Comparison of ENCODE assay signal across 9 cellular contexts in genomic region chr10:97279121-97279815, GRCh38. TPM values are rescaled to one million over a fixed set of nuclear protein-coding genes. Genes with fewer than 3 reads are reported as not detected.
DNase-seq lines count a peak whose midpoint lies in the region; TF ChIP-seq lines count a peak whose summit lies in the region.
"Had no signal": no experiment of that assay in that cellular context is flagged by ENCODE, and none has a peak within 500 bp of the region (broad histone marks: within the 10 kb centered on the region; RNA-seq: fewer than 3 reads in every experiment).

No MANE protein-coding gene starts in this region.

- H3K4me3 ChIP-seq in esophagus squamous epithelium (no peak overlapping the region), trophoblast cell (ENCODE audit: low read depth, low read length) (no peak overlapping the region), Caco-2 (ENCODE audit: low read depth, low read length) (no peak overlapping the region)

- no peak overlapping the region for H3K9ac ChIP-seq in trophoblast cell (ENCODE audit: low read length)

- BruUV-seq in Caco-2 (replicated peaks; lab: Mats Ljungman, UMichigan), result no TSS peak

- H4K12ac ChIP-seq in trophoblast cell (ENCODE audit: low read depth, low read length), result no peak overlapping the region

- H4K8ac ChIP-seq in trophoblast cell (ENCODE audit: low read depth, low read length), result no peak overlapping the region

- H3K27ac Mint-ChIP-seq in Caco-2 (ENCODE audit: unreplicated experiment), result no peak overlapping the region
- H3K27ac Mint-ChIP-seq in activated T-helper 1 cell treated with anti-CD3 and anti-CD28 coated beads, Interleukin-12 subunit alpha, Interleukin-12 subunit beta, Interleukin-2, Interleukin-4 antibody, amounts not matched to agents 30 ng/mL and 10 ng/mL and 1 ng/mL, durations not matched to agents 14 hours and 24 hours and 36 hours, result no peak overlapping the region
- H3K27ac Mint-ChIP-seq: endodermal cell had no signal

- no peak overlapping the region for H3K14ac ChIP-seq in trophoblast cell (ENCODE audit: low read length)

- H3K27me3 Mint-ChIP-seq in Caco-2 (ENCODE audit: insufficient read depth, unreplicated experiment), result no peaks in the 10 kb centered on the region
- no peaks in the 10 kb centered on the region for H3K27me3 Mint-ChIP-seq in activated T-helper 1 cell treated with anti-CD3 and anti-CD28 coated beads, Interleukin-12 subunit alpha, Interleukin-12 subunit beta, Interleukin-2, Interleukin-4 antibody, amounts not matched to agents 30 ng/mL and 10 ng/mL and 1 ng/mL, durations not matched to agents 14 hours and 24 hours and 36 hours (ENCODE audit: insufficient read depth)

- H3K27ac ChIP-seq in esophagus squamous epithelium (peak overlapping the region; percentile 15 to 57 (median 40)), trophoblast cell (ENCODE audit: low read depth, low read length) (no peak overlapping the region)

- H3K4me1 Mint-ChIP-seq in Caco-2 (ENCODE audit: low read depth, unreplicated experiment), result no peaks in the 10 kb centered on the region
- H3K4me1 Mint-ChIP-seq in activated T-helper 1 cell treated with anti-CD3 and anti-CD28 coated beads, Interleukin-12 subunit alpha, Interleukin-12 subunit beta, Interleukin-2, Interleukin-4 antibody, amounts not matched to agents 30 ng/mL and 10 ng/mL and 1 ng/mL, durations not matched to agents 14 hours and 24 hours and 36 hours (ENCODE audit: low read depth), result peaks cover 12% of the 10 kb centered on the region

- H3K4ac ChIP-seq in trophoblast cell (ENCODE audit: low read depth, low read length), result no peak overlapping the region

- H2AK5ac ChIP-seq in trophoblast cell (ENCODE audit: low read length), result no peak overlapping the region

- no peak overlapping the region for H3K23ac ChIP-seq in trophoblast cell (ENCODE audit: low read length)

- no peaks in the 10 kb centered on the region for H3K79me1 ChIP-seq in trophoblast cell (ENCODE audit: low read length)

- POLR2A ChIA-PET in Caco-2 (lab: Charles Lee), result interaction anchor here (0.6 kb wide), 1 partner anchor 139 kb away, joined by 3 read pairs; no protein-coding TSS in a partner anchor

- H2BK120ac ChIP-seq in trophoblast cell (ENCODE audit: insufficient read depth, low read length, poor library complexity), result no peak overlapping the region

- WGBS in esophagus squamous epithelium, 2 donors, result 59 to 75% methylated on average over 9 of the region's 9 CpGs
- WGBS in trophoblast cell (ENCODE audit: extremely low coverage, insufficient coverage, insufficient read length), result no CpG with 5 or more reads among the region's 9 CpGs

- TF ChIP-seq POLR2A in esophagus squamous epithelium (IDR thresholded peaks at IDR 0.05), result no peak

- no peak overlapping the region for H3K18ac ChIP-seq in trophoblast cell (ENCODE audit: low read length)

- H3K27me3 ChIP-seq in esophagus squamous epithelium, result no peaks in the 10 kb centered on the region
- no peaks in the 10 kb centered on the region for H3K27me3 ChIP-seq in trophoblast cell (ENCODE audit: insufficient read depth, low read length)
- H3K27me3 ChIP-seq in Caco-2 (replicated peaks; ENCODE audit: control insufficient read depth, insufficient read depth, low read length), result no peaks in the 10 kb centered on the region

- H3K4me3 Mint-ChIP-seq in Caco-2 (ENCODE audit: unreplicated experiment), result no peak overlapping the region
- no peak overlapping the region for H3K4me3 Mint-ChIP-seq in activated T-helper 1 cell treated with anti-CD3 and anti-CD28 coated beads, Interleukin-12 subunit alpha, Interleukin-12 subunit beta, Interleukin-2, Interleukin-4 antibody, amounts not matched to agents 30 ng/mL and 10 ng/mL and 1 ng/mL, durations not matched to agents 14 hours and 24 hours and 36 hours
- H3K4me3 Mint-ChIP-seq: endodermal cell had no signal

- no peak overlapping the region for H2BK12ac ChIP-seq in trophoblast cell (ENCODE audit: low read length)

- H3K9me3 ChIP-seq in esophagus squamous epithelium (no peaks in the 10 kb centered on the region), trophoblast cell (ENCODE audit: insufficient read depth, low read depth, low read length) (no peaks in the 10 kb centered on the region), Caco-2 (no peaks in the 10 kb centered on the region)

- H3K4me1 ChIP-seq in esophagus squamous epithelium, result peaks cover 4 to 23% (median 17%) of the 10 kb centered on the region in 3 donors
- peaks cover 3 to 4% of the 10 kb centered on the region in 2 experiments for H3K4me1 ChIP-seq in trophoblast cell (ENCODE audit: control insufficient read depth in 1 of 2, insufficient read depth in 2 of 2, low read length in 2 of 2)
- H3K4me1 ChIP-seq in Caco-2, result 0 out of 2 replicates have a peak, but pooled peaks cover 4% of the 10 kb centered on the region

- TF ChIP-seq CTCF in esophagus squamous epithelium (IDR thresholded peaks at IDR 0.05), result no peak
- no peak for TF ChIP-seq CTCF in Caco-2 (IDR thresholded peaks at IDR 0.05; ENCODE audit: insufficient read depth in 1 of 2, low read depth in 1 of 2, low read length in 1 of 2, severe bottlenecking in 1 of 2, unreplicated experiment in 1 of 2)

- no peaks in the 10 kb centered on the region for H3K9me3 Mint-ChIP-seq in Caco-2 (ENCODE audit: unreplicated experiment)
- H3K9me3 Mint-ChIP-seq in activated T-helper 1 cell treated with anti-CD3 and anti-CD28 coated beads, Interleukin-12 subunit alpha, Interleukin-12 subunit beta, Interleukin-2, Interleukin-4 antibody, amounts not matched to agents 30 ng/mL and 10 ng/mL and 1 ng/mL, durations not matched to agents 14 hours and 24 hours and 36 hours, result no peaks in the 10 kb centered on the region
- H3K9me3 Mint-ChIP-seq: endodermal cell had no signal

- H3K36me3 ChIP-seq in esophagus squamous epithelium (no peaks in the 10 kb centered on the region), trophoblast cell (ENCODE audit: control insufficient read depth in 1 of 2, insufficient read depth in 2 of 2, low read length in 2 of 2) (no peaks in the 10 kb centered on the region), Caco-2 (ENCODE audit: control insufficient read depth, insufficient read depth, low read length) (no peaks in the 10 kb centered on the region)

- CTCF ChIA-PET in Caco-2 (lab: Charles Lee), result interaction anchor here (0.8 to 2.1 kb wide), 10 partner anchors 9 to 83 kb away, joined by 3 to 16 read pairs (median 4); partner anchors contain the start of gene ARHGAP19

- H2AFZ ChIP-seq in trophoblast cell (ENCODE audit: insufficient read depth, low read length, poor library complexity), result no peak overlapping the region

- no peaks in the 10 kb centered on the region for H3K79me2 ChIP-seq in trophoblast cell (ENCODE audit: control insufficient read depth, insufficient read depth, low read length, poor library complexity)

- intact Hi-C loops in esophagus squamous epithelium (cut with DNase I) (no loop called here), Caco-2 (cut with micrococcal nuclease; ENCODE audit: unreplicated experiment) (loop anchor here (2.0 kb wide), 2 partner anchors 54 to 76 kb away; no protein-coding TSS in a partner anchor)
- intact Hi-C loops in activated T-helper 1 cell treated with anti-CD3 and anti-CD28 coated beads, Interleukin-12 subunit alpha, Interleukin-12 subunit beta, Interleukin-2, Interleukin-4 antibody, amounts not matched to agents 30 ng/mL and 10 ng/mL and 1 ng/mL, durations not matched to agents 14 hours and 24 hours and 36 hours (cut with micrococcal nuclease), result loop anchor here (2.0 to 5.0 kb wide), 3 partner anchors 14 to 123 kb away; partner anchors contain the start of genes ARHGAP19 and RRP12

- no peaks in the 10 kb centered on the region for H3K36me3 Mint-ChIP-seq in Caco-2 (ENCODE audit: insufficient read depth, unreplicated experiment)
- no peaks in the 10 kb centered on the region for H3K36me3 Mint-ChIP-seq in activated T-helper 1 cell treated with anti-CD3 and anti-CD28 coated beads, Interleukin-12 subunit alpha, Interleukin-12 subunit beta, Interleukin-2, Interleukin-4 antibody, amounts not matched to agents 30 ng/mL and 10 ng/mL and 1 ng/mL, durations not matched to agents 14 hours and 24 hours and 36 hours (ENCODE audit: low read depth)

- DNase-seq in DMS53 treated with DMSO at 0.1 percent for 48 hours (lab: John Stamatoyannopoulos, UW; ENCODE audit: unreplicated experiment) (peak; percentile 5), NOMO-1 treated with DMSO at 0.1 percent for 48 hours (lab: John Stamatoyannopoulos, UW; ENCODE audit: unreplicated experiment) (peak; percentile 52), esophagus squamous epithelium (lab: John Stamatoyannopoulos, UW) (no peak), trophoblast cell (peak; percentile 53 to 79), Caco-2 (no peak), NCI-H345 (lab: John Stamatoyannopoulos, UW) (no peak), occipital lobe (lab: John Stamatoyannopoulos, UW) (no peak)
- DNase-seq in activated T-helper 1 cell treated with anti-CD3 and anti-CD28 coated beads, Interleukin-12 subunit alpha, Interleukin-12 subunit beta, Interleukin-2, Interleukin-4 antibody, amounts not matched to agents 30 ng/mL and 10 ng/mL and 1 ng/mL, durations not matched to agents 14 hours and 24 hours and 36 hours (ENCODE audit: low spot score), result no peak
- DNase-seq: endodermal cell had no signal

- no peak overlapping the region for H3K4me2 ChIP-seq in trophoblast cell (ENCODE audit: low read length)

- no peak overlapping the region for H2BK5ac ChIP-seq in trophoblast cell (ENCODE audit: low read depth, low read length, poor library complexity)

- no peak overlapping the region for H4K91ac ChIP-seq in trophoblast cell (ENCODE audit: low read depth, low read length)

RNA-seq across cellular contexts. Expression of gene ARHGAP19, which starts 13.2 kb away (rescaled TPM):
- total RNA-seq in esophagus squamous epithelium (10 to 100 TPM in 1 of 4 donors, 1 to 10 TPM in 3; 3.7 to 15.4 (median 7.5) TPM), Caco-2 (2022) (13.9 and 15.9 TPM in 2 replicates), occipital lobe (8.4 TPM)
- 12.1 and 12.8 TPM in 2 replicates for polyA plus RNA-seq in trophoblast cell (2013)
- total RNA-seq in activated T-helper 1 cell treated with anti-CD3 and anti-CD28 coated beads, Interleukin-12 subunit alpha, Interleukin-12 subunit beta, Interleukin-2, Interleukin-4 antibody, amounts not matched to agents 30 ng/mL and 10 ng/mL and 1 ng/mL, durations not matched to agents 14 hours and 24 hours and 36 hours, result 27.1 and 27.8 TPM in 2 replicates

RNA-seq across cellular contexts. Expression of gene FRAT1, which starts 39.8 kb away (rescaled TPM):
- total RNA-seq in esophagus squamous epithelium (1 to 10 TPM; 1.7 to 6.1 (median 3.9) TPM), Caco-2 (2022) (2.3 and 2.9 TPM in 2 replicates), occipital lobe (5.6 TPM)
- 0.60 and 0.77 TPM in 2 replicates for polyA plus RNA-seq in trophoblast cell (2013)
- 3.0 and 3.3 TPM in 2 replicates for total RNA-seq in activated T-helper 1 cell treated with anti-CD3 and anti-CD28 coated beads, Interleukin-12 subunit alpha, Interleukin-12 subunit beta, Interleukin-2, Interleukin-4 antibody, amounts not matched to agents 30 ng/mL and 10 ng/mL and 1 ng/mL, durations not matched to agents 14 hours and 24 hours and 36 hours

RNA-seq across cellular contexts. Expression of gene FRAT2, which starts 55.3 kb away (rescaled TPM):
- total RNA-seq in esophagus squamous epithelium, result 10 to 100 TPM; 16.6 to 29.4 (median 20.3) TPM
- 6.7 and 6.8 TPM in 2 replicates for polyA plus RNA-seq in trophoblast cell (2013)
- 16.6 and 18.8 TPM in 2 replicates for total RNA-seq in Caco-2 (2022)
- total RNA-seq in activated T-helper 1 cell treated with anti-CD3 and anti-CD28 coated beads, Interleukin-12 subunit alpha, Interleukin-12 subunit beta, Interleukin-2, Interleukin-4 antibody, amounts not matched to agents 30 ng/mL and 10 ng/mL and 1 ng/mL, durations not matched to agents 14 hours and 24 hours and 36 hours, result 10.8 and 11.2 TPM in 2 replicates
- total RNA-seq in occipital lobe, result 16.8 TPM

Comparison
In these comparisons a context has a peak if more than half of its experiments do, and no peak if none do; other contexts are left out.
1. DNase-seq: peak in DMS53 treated with DMSO at 0.1 percent for 48 hours (single experiment), NOMO-1 treated with DMSO at 0.1 percent for 48 hours (single experiment) and trophoblast cell (2 of 2); none in esophagus squamous epithelium (single experiment), Caco-2 (0 of 2), NCI-H345 (single experiment), activated T-helper 1 cell treated with anti-CD3 and anti-CD28 coated beads, Interleukin-12 subunit alpha, Interleukin-12 subunit beta, Interleukin-2, Interleukin-4 antibody, amounts not matched to agents 30 ng/mL and 10 ng/mL and 1 ng/mL, durations not matched to agents 14 hours and 24 hours and 36 hours (single experiment) and occipital lobe (single experiment).